ENCODE assay signal across 18 cellular contexts in genomic region chr16:85181091-85181738, GRCh38.
DNase-seq lines count a peak whose midpoint lies in the region; ATAC-seq and TF ChIP-seq lines count a peak whose summit lies in the region.
"Had no signal": no experiment of that assay in that cellular context is flagged by ENCODE, and none has a peak within 500 bp of the region (broad histone marks: within the 10 kb centered on the region; RNA-seq: fewer than 3 reads in every experiment).

No MANE protein-coding gene starts in this region.

- no peak overlapping the region for H4K91ac ChIP-seq in neuronal stem cell (ENCODE audit: low read depth, low read length, poor library complexity)

- no peak overlapping the region for H3K4me2 ChIP-seq in neuronal stem cell (ENCODE audit: insufficient read depth, low read length, poor library complexity, severe bottlenecking)
- H3K4me2 ChIP-seq: BLaER1 treated with 17β-estradiol and CSF1 and Interleukin-3, amounts not matched to agents 10 nM and 100 nM had no signal

- peak overlapping the region; percentile 8 for H3K23ac ChIP-seq in neuronal stem cell (ENCODE audit: low read depth, low read length, poor library complexity)

- TF ChIP-seq CTCF in cardiac muscle cell (IDR thresholded peaks at IDR 0.05; ENCODE audit: low read depth, low read length), result no peak
- no peak for TF ChIP-seq CTCF in right atrium auricular region (IDR thresholded peaks at IDR 0.05)

- H2AFZ ChIP-seq in neuronal stem cell (ENCODE audit: low read length), result no peak overlapping the region
- H2AFZ ChIP-seq: GM23248 had no signal

- peak overlapping the region; percentile 88 for H2BK5ac ChIP-seq in neuronal stem cell (ENCODE audit: low read length)

- no peak overlapping the region for H3K14ac ChIP-seq in neuronal stem cell (ENCODE audit: low read length)

- WGBS in neuronal stem cell (ENCODE audit: extremely low coverage in 2 of 2, insufficient read length in 2 of 2, insufficient replicate concordance in 1 of 2), 2 donors, result no CpG with 5 or more reads among the region's 23 CpGs

- H2BK15ac ChIP-seq in neuronal stem cell (ENCODE audit: low read length), result no peak overlapping the region

- intact Hi-C loops in left ventricle myocardium superior (cut with micrococcal nuclease), result no loop called here

- H3K4me3 ChIP-seq in cardiac muscle cell (no peak overlapping the region), right atrium auricular region (no peak overlapping the region), neuronal stem cell (ENCODE audit: low read length in 2 of 2) (no peak overlapping the region)
- H3K4me3 ChIP-seq: BLaER1 treated with 17β-estradiol and CSF1 and Interleukin-3, amounts not matched to agents 10 nM and 100 nM; GM23248 had no signal

- H3K9me3 ChIP-seq in cardiac muscle cell (ENCODE audit: low read depth) (no peaks in the 10 kb centered on the region), right atrium auricular region (peaks cover 6 to 16% of the 10 kb centered on the region in 2 donors), neuronal stem cell (replicated peaks in 1 of 2; ENCODE audit: control insufficient read depth in 2 of 2, insufficient read depth in 1 of 2, low read depth in 1 of 2, low read length in 2 of 2) (peaks cover 14 to 21% of the 10 kb centered on the region in 2 donors)

- H3K27me3 ChIP-seq in cardiac muscle cell (no peaks in the 10 kb centered on the region), right atrium auricular region (no peaks in the 10 kb centered on the region), neuronal stem cell (ENCODE audit: control insufficient read depth in 3 of 3, insufficient read depth in 3 of 3, low read depth in 1 of 3, low read length in 3 of 3) (no peaks in the 10 kb centered on the region)
- H3K27me3 ChIP-seq: BLaER1 treated with 17β-estradiol and CSF1 and Interleukin-3, amounts not matched to agents 10 nM and 100 nM had no signal

- H3K36me3 ChIP-seq in cardiac muscle cell (peaks cover 5% of the 10 kb centered on the region), right atrium auricular region (no peaks in the 10 kb centered on the region), neuronal stem cell (replicated peaks in 1 of 2; ENCODE audit: control insufficient read depth in 2 of 2, insufficient read depth in 2 of 2, low read length in 2 of 2) (peaks cover 3 to 16% of the 10 kb centered on the region in 2 donors)

- peaks cover 3% of the 10 kb centered on the region for H3K79me1 ChIP-seq in neuronal stem cell (ENCODE audit: low read depth, low read length)

- H2BK12ac ChIP-seq in neuronal stem cell (ENCODE audit: low read length), result no peak overlapping the region

- peak; percentile 41 for ATAC-seq in left ventricle myocardium superior
- no peak for ATAC-seq in HG03565 (IDR thresholded peaks at IDR 0.05; ENCODE audit: unreplicated experiment)
- ATAC-seq: CD8-positive, alpha-beta T cell had no signal

- DNase-seq in cardiac muscle cell (ENCODE audit: low read depth in 1 of 2, low spot score in 1 of 2), result peak in 1 of 2 donors; percentile 34
- DNase-seq in right atrium auricular region (ENCODE audit: low spot score), result no peak
- peak; percentile 39 for DNase-seq in left ventricle myocardium superior
- no peak for DNase-seq in neuronal stem cell (ENCODE audit: low spot score)
- DNase-seq in stimulated activated CD4-positive, alpha-beta T cell treated with anti-CD3 and anti-CD28 coated beads, Interleukin-4, amount 100 ng/mL, for 4 hours, result no peak
- DNase-seq in inferior parietal cortex (ENCODE audit: extremely low spot score), result no peak
- DNase-seq: 8988T, DND-41, GM23248, HCEC 1CT, NCI-H1105 treated with DMSO at 0.1 percent for 48 hours, NCI-H2029 treated with DMSO at 0.1 percent for 48 hours, NCI-H2171 treated with DMSO at 0.1 percent for 48 hours, NCI-H524 treated with DMSO at 0.1 percent for 48 hours, OCI-M1 had no signal

- no peak overlapping the region for H3K4ac ChIP-seq in neuronal stem cell (ENCODE audit: low read length)

- H3K27ac ChIP-seq in cardiac muscle cell, result peak overlapping the region; percentile 70
- no peak overlapping the region for H3K27ac ChIP-seq in right atrium auricular region
- no peak overlapping the region for H3K27ac ChIP-seq in neuronal stem cell (replicated peaks; ENCODE audit: low read length)
- H3K27ac ChIP-seq: BLaER1 treated with 17β-estradiol and CSF1 and Interleukin-3, amounts not matched to agents 10 nM and 100 nM; GM23248 had no signal

- no peak overlapping the region for H3K9ac ChIP-seq in neuronal stem cell (ENCODE audit: low read depth, low read length, poor library complexity)
- H3K9ac ChIP-seq: BLaER1 treated with 17β-estradiol and CSF1 and Interleukin-3, amounts not matched to agents 10 nM and 100 nM; GM23248 had no signal

- H3K18ac ChIP-seq in neuronal stem cell (ENCODE audit: low read length), result peak overlapping the region; percentile 52

- H3K4me1 ChIP-seq in cardiac muscle cell (ENCODE audit: low read depth) (peaks cover 17% of the 10 kb centered on the region), right atrium auricular region (peaks cover 0 to 22% of the 10 kb centered on the region in 2 donors), neuronal stem cell (ENCODE audit: control insufficient read depth in 2 of 2, insufficient read depth in 1 of 2, low read depth in 1 of 2, low read length in 2 of 2) (peaks cover 0 to 10% of the 10 kb centered on the region in 2 donors)

- no peak overlapping the region for H2BK120ac ChIP-seq in neuronal stem cell (ENCODE audit: low read depth, low read length)

- H2AK5ac ChIP-seq in neuronal stem cell (ENCODE audit: low read depth, low read length), result peak overlapping the region; percentile 36

- H4K8ac ChIP-seq in neuronal stem cell (ENCODE audit: low read depth, low read length), result no peak overlapping the region
